In genomic region chr20:32538526-32538918, GRCh38 we compare ENCODE assay signal across 8 cellular contexts. TPM values are rescaled to one million over a fixed set of nuclear protein-coding genes. Genes with fewer than 3 reads are reported as not detected.
DNase-seq lines count a peak whose midpoint lies in the region; ATAC-seq and TF ChIP-seq lines count a peak whose summit lies in the region.

No MANE protein-coding gene starts in this region.

- no peak for TF ChIP-seq CTCF in activated B cell treated with CpG ODN at 0.5 μM for 24 hours (IDR thresholded peaks at IDR 0.05)

- H3K27ac ChIP-seq in rectal smooth muscle tissue (ENCODE audit: low read depth, low read length), result no peak overlapping the region

- intact Hi-C loops in activated B cell treated with CpG ODN at 0.5 μM for 24 hours (cut with micrococcal nuclease), result loop anchor here (2.0 to 5.0 kb wide), 3 partner anchors 16 to 331 kb away; partner anchors contain the start of genes PLAGL2 and POFUT1

- peaks cover 33 to 55% (median 54%) of the 10 kb centered on the region in 3 donors for H3K4me1 Mint-ChIP-seq in IgD-negative memory B cell
- peaks cover 63% of the 10 kb centered on the region for H3K4me1 Mint-ChIP-seq in activated B cell treated with CpG ODN at 0.5 μM for 24 hours
- H3K4me1 Mint-ChIP-seq in stimulated activated naive B cell treated with anti-CD40 and anti-IgM and Interleukin-4, amounts not matched to agents 10 μg/mL and 1 μg/mL and 100 μg/mL, for 72 hours, result peaks cover 32 to 66% of the 10 kb centered on the region in 2 donors

- H3K36me3 ChIP-seq in rectal smooth muscle tissue (ENCODE audit: control insufficient read depth, insufficient read depth, low read length), result no peaks in the 10 kb centered on the region

- H3K27me3 ChIP-seq in rectal smooth muscle tissue (ENCODE audit: control insufficient read depth, insufficient read depth, low read length), result peaks cover 2% of the 10 kb centered on the region

- H3K9me3 Mint-ChIP-seq in IgD-negative memory B cell, result no peaks in the 10 kb centered on the region
- no peaks in the 10 kb centered on the region for H3K9me3 Mint-ChIP-seq in activated B cell treated with CpG ODN at 0.5 μM for 24 hours
- no peaks in the 10 kb centered on the region for H3K9me3 Mint-ChIP-seq in stimulated activated naive B cell treated with anti-CD40 and anti-IgM and Interleukin-4, amounts not matched to agents 10 μg/mL and 1 μg/mL and 100 μg/mL, for 72 hours

- H3K4me3 Mint-ChIP-seq in IgD-negative memory B cell, result peak overlapping the region; percentile 30 to 91 (median 66)
- H3K4me3 Mint-ChIP-seq in activated B cell treated with CpG ODN at 0.5 μM for 24 hours, result peak overlapping the region; percentile 32
- no peak overlapping the region for H3K4me3 Mint-ChIP-seq in stimulated activated naive B cell treated with anti-CD40 and anti-IgM and Interleukin-4, amounts not matched to agents 10 μg/mL and 1 μg/mL and 100 μg/mL, for 72 hours

- no peaks in the 10 kb centered on the region for H3K4me1 ChIP-seq in rectal smooth muscle tissue (ENCODE audit: control insufficient read depth, insufficient read depth, low read length)

- POLR2A ChIA-PET in activated B cell treated with CpG ODN at 0.5 μM for 24 hours (lab: Charles Lee), result interaction anchor here (0.7 kb wide), 1 partner anchor 32 kb away, joined by 5 read pairs; no protein-coding TSS in a partner anchor

- H3K9ac ChIP-seq in rectal smooth muscle tissue (ENCODE audit: low read length), result no peak overlapping the region

- H3K36me3 Mint-ChIP-seq in IgD-negative memory B cell, result no peaks in the 10 kb centered on the region
- peaks cover 3% of the 10 kb centered on the region for H3K36me3 Mint-ChIP-seq in activated B cell treated with CpG ODN at 0.5 μM for 24 hours (ENCODE audit: low read depth)
- peaks cover 0 to 3% of the 10 kb centered on the region in 2 donors for H3K36me3 Mint-ChIP-seq in stimulated activated naive B cell treated with anti-CD40 and anti-IgM and Interleukin-4, amounts not matched to agents 10 μg/mL and 1 μg/mL and 100 μg/mL, for 72 hours

- CTCF ChIA-PET in activated B cell treated with CpG ODN at 0.5 μM for 24 hours (lab: Charles Lee), result interaction anchor here (1.4 to 2.2 kb wide), 3 partner anchors 11 to 114 kb away, joined by 3 to 10 read pairs (median 7); no protein-coding TSS in a partner anchor

- H3K27me3 Mint-ChIP-seq in IgD-negative memory B cell (no peaks in the 10 kb centered on the region), activated B cell treated with CpG ODN at 0.5 μM for 24 hours (no peaks in the 10 kb centered on the region)
- H3K27me3 Mint-ChIP-seq in stimulated activated naive B cell treated with anti-CD40 and anti-IgM and Interleukin-4, amounts not matched to agents 10 μg/mL and 1 μg/mL and 100 μg/mL, for 72 hours, result no peaks in the 10 kb centered on the region

- H3K4me3 ChIP-seq in rectal smooth muscle tissue (ENCODE audit: low read length), result peak overlapping the region; percentile 11

- no peak for DNase-seq in activated B cell treated with CpG ODN at 0.5 μM for 24 hours
- peak; percentile 22 for DNase-seq in effector CD8-positive, alpha-beta T cell (lab: John Stamatoyannopoulos, UW)
- DNase-seq in stimulated activated naive B cell treated with anti-CD40 and anti-IgM and Interleukin-4, amounts not matched to agents 10 μg/mL and 1 μg/mL and 100 μg/mL, for 72 hours, result no peak
- no peak for DNase-seq in NCI-H446 (lab: John Stamatoyannopoulos, UW)

- H3K27ac Mint-ChIP-seq in IgD-negative memory B cell, result peak overlapping the region; percentile 81 to 95 (median 94)
- H3K27ac Mint-ChIP-seq in activated B cell treated with CpG ODN at 0.5 μM for 24 hours, result no peak overlapping the region
- H3K27ac Mint-ChIP-seq in stimulated activated naive B cell treated with anti-CD40 and anti-IgM and Interleukin-4, amounts not matched to agents 10 μg/mL and 1 μg/mL and 100 μg/mL, for 72 hours, result no peak overlapping the region

- no peak for ATAC-seq in activated B cell treated with CpG ODN at 0.5 μM for 24 hours (ENCODE audit: low read depth)
- ATAC-seq in GM19463 (IDR thresholded peaks at IDR 0.05; ENCODE audit: unreplicated experiment), result no peak
- ATAC-seq in GM19395 (IDR thresholded peaks at IDR 0.05; ENCODE audit: unreplicated experiment), result no peak
- no peak for ATAC-seq in stimulated activated naive B cell treated with anti-CD40 and anti-IgM and Interleukin-4, amounts not matched to agents 10 μg/mL and 1 μg/mL and 100 μg/mL, for 72 hours (replicated peaks)

RNA-seq across cellular contexts. Expression of gene NOL4L, which starts 46.6 kb away (rescaled TPM):
- 7.3 TPM for polyA plus RNA-seq in IgD-negative memory B cell
- 4.3 and 4.7 TPM in 2 replicates for total RNA-seq in activated B cell treated with CpG ODN at 0.5 μM for 24 hours

Comparison
In these comparisons a context has a peak if more than half of its experiments do, and no peak if none do; other contexts are left out.
1. H3K27ac Mint-ChIP-seq: peak in IgD-negative memory B cell (3 of 3); none in activated B cell treated with CpG ODN at 0.5 μM for 24 hours (single experiment) and stimulated activated naive B cell treated with anti-CD40 and anti-IgM and Interleukin-4, amounts not matched to agents 10 μg/mL and 1 μg/mL and 100 μg/mL, for 72 hours (single experiment).
2. H3K4me3 Mint-ChIP-seq: peak in IgD-negative memory B cell (4 of 4) and activated B cell treated with CpG ODN at 0.5 μM for 24 hours (single experiment); none in stimulated activated naive B cell treated with anti-CD40 and anti-IgM and Interleukin-4, amounts not matched to agents 10 μg/mL and 1 μg/mL and 100 μg/mL, for 72 hours (0 of 2).